23 cellular contexts compared by ENCODE assay signal in genomic region chrX:124421898-124422622, GRCh38.
DNase-seq lines count a peak whose midpoint lies in the region; ATAC-seq, FAIRE-seq and TF ChIP-seq lines count a peak whose summit lies in the region.
"Had no signal": no experiment of that assay in that cellular context is flagged by ENCODE, and none has a peak within 500 bp of the region (broad histone marks: within the 10 kb centered on the region; RNA-seq: fewer than 3 reads in every experiment).

No MANE protein-coding gene starts in this region.

- H3K27ac ChIP-seq in breast epithelium (no peak overlapping the region), RWPE1 (no peak overlapping the region), foreskin keratinocyte (no peak overlapping the region)
- H3K27ac ChIP-seq: heart left ventricle, psoas muscle, thyroid gland had no signal

- H3K36me3 Mint-ChIP-seq in MCF 10A (ENCODE audit: insufficient read depth, unreplicated experiment): no peaks in the 10 kb centered on the region

- ATAC-seq in foreskin keratinocyte: peak; percentile 76
- ATAC-seq in HG03039 (IDR thresholded peaks at IDR 0.05; ENCODE audit: unreplicated experiment): no peak
- ATAC-seq: activated CD4-positive, alpha-beta T cell treated with anti-CD3 and anti-CD28 coated beads for 36 hours; activated T-cell treated with anti-CD3 and anti-CD28 coated beads, Interleukin-2, amount 50 U/mL, for 4 hours; esophagus mucosa; heart left ventricle; psoas muscle had no signal

- H3K4me3 Mint-ChIP-seq in MCF 10A (ENCODE audit: unreplicated experiment): no peak overlapping the region
- H3K4me3 Mint-ChIP-seq: activated CD4-positive, alpha-beta T cell treated with anti-CD3 and anti-CD28 coated beads for 36 hours; activated T-cell treated with anti-CD3 and anti-CD28 coated beads, Interleukin-2, amount 50 U/mL, for 4 hours; CD4-positive, alpha-beta memory T cell; stimulated activated naive CD8-positive, alpha-beta T cell treated with anti-CD3 and anti-CD28 coated beads, Interleukin-15, Interleukin-2, amounts not matched to agents 100 ng/mL and 50 ng/mL, for 24 hours had no signal

- no peak for TF ChIP-seq CTCF in MCF 10A (IDR thresholded peaks at IDR 0.05; ENCODE audit: unreplicated experiment)
- no peak for TF ChIP-seq CTCF in breast epithelium (IDR thresholded peaks at IDR 0.05)
- no peak for TF ChIP-seq CTCF in RWPE1 (conservative IDR thresholded peaks at IDR 0.05; ENCODE audit: low read depth)
- no peak for TF ChIP-seq CTCF in foreskin keratinocyte (conservative IDR thresholded peaks at IDR 0.05)

- DNase-seq in MCF 10A (ENCODE audit: unreplicated experiment) (peak; percentile 5), breast epithelium (ENCODE audit: low spot score in 2 of 2) (no peak), RWPE1 (ENCODE audit: low spot score) (peak; percentile 0), foreskin keratinocyte (peak; percentile 16 to 42), urothelium cell line (ENCODE audit: low spot score) (peak; percentile 2), AG08396 (ENCODE audit: low spot score) (no peak), NCI-H774 (lab: John Stamatoyannopoulos, UW) (no peak)
- DNase-seq: 8988T; activated CD4-positive, alpha-beta T cell treated with anti-CD3 and anti-CD28 coated beads for 36 hours; activated T-cell treated with anti-CD3 and anti-CD28 coated beads, Interleukin-2, amount 50 U/mL, for 4 hours; CD4-positive, alpha-beta memory T cell; effector CD4-positive, alpha-beta T cell; foreskin fibroblast; GOT3; heart left ventricle; NCI-H2081 treated with DMSO at 0.1 percent for 48 hours; nucleus accumbens; psoas muscle; Right ventricle myocardium superior; thyroid gland had no signal

- no peak overlapping the region for H3K27ac Mint-ChIP-seq in MCF 10A (ENCODE audit: low read depth, unreplicated experiment)
- H3K27ac Mint-ChIP-seq: activated CD4-positive, alpha-beta T cell treated with anti-CD3 and anti-CD28 coated beads for 36 hours; stimulated activated naive CD8-positive, alpha-beta T cell treated with anti-CD3 and anti-CD28 coated beads, Interleukin-15, Interleukin-2, amounts not matched to agents 100 ng/mL and 50 ng/mL, for 24 hours had no signal

- FAIRE-seq in urothelium cell line (lab: Jason Lieb, UNC): no peak

- BruUV-seq in MCF 10A (replicated peaks; lab: Mats Ljungman, UMichigan): no TSS peak

- no peak overlapping the region for H3K4me3 ChIP-seq in breast epithelium
- H3K4me3 ChIP-seq: heart left ventricle, psoas muscle, thyroid gland had no signal

- H3K9me3 Mint-ChIP-seq in MCF 10A (ENCODE audit: unreplicated experiment): peaks cover 15% of the 10 kb centered on the region
- H3K9me3 Mint-ChIP-seq: stimulated activated naive CD8-positive, alpha-beta T cell treated with anti-CD3 and anti-CD28 coated beads, Interleukin-15, Interleukin-2, amounts not matched to agents 100 ng/mL and 50 ng/mL, for 24 hours had no signal

- no peaks in the 10 kb centered on the region for H3K9me3 ChIP-seq in breast epithelium
- H3K9me3 ChIP-seq: heart left ventricle, psoas muscle, thyroid gland had no signal

- H3K4me1 ChIP-seq in breast epithelium: no peaks in the 10 kb centered on the region
- no peaks in the 10 kb centered on the region for H3K4me1 ChIP-seq in foreskin keratinocyte
- H3K4me1 ChIP-seq: psoas muscle, thyroid gland had no signal

- POLR2A ChIA-PET in MCF 10A (lab: Yijun Ruan, JAX): no interaction called here
- POLR2A ChIA-PET in RWPE1 (lab: Yijun Ruan, JAX; ENCODE audit: low non-redundant PET): no interaction called here

- no peaks in the 10 kb centered on the region for H3K36me3 ChIP-seq in breast epithelium
- H3K36me3 ChIP-seq: heart left ventricle, thyroid gland had no signal

- CTCF ChIA-PET in MCF 10A (lab: Yijun Ruan, JAX) (interaction anchor here (0.7 to 1.5 kb wide), 5 partner anchors 8 to 709 kb away, joined by 3 to 4 read pairs (median 3); no protein-coding TSS in a partner anchor), RWPE1 (lab: Yijun Ruan, JAX) (no interaction called here)

- no peaks in the 10 kb centered on the region for H3K4me1 Mint-ChIP-seq in MCF 10A (ENCODE audit: insufficient read depth, unreplicated experiment)
- H3K4me1 Mint-ChIP-seq: activated CD4-positive, alpha-beta T cell treated with anti-CD3 and anti-CD28 coated beads for 36 hours had no signal

- intact Hi-C loops in MCF 10A (cut with micrococcal nuclease): no loop called here
- intact Hi-C loops in breast epithelium (cut with DNase I; ENCODE audit: low total_unique reads): no loop called here

- TF ChIP-seq POLR2A in breast epithelium (IDR thresholded peaks at IDR 0.05): no peak

- H3K27me3 Mint-ChIP-seq in MCF 10A (ENCODE audit: insufficient read depth, unreplicated experiment): no peaks in the 10 kb centered on the region
- H3K27me3 Mint-ChIP-seq: activated CD4-positive, alpha-beta T cell treated with anti-CD3 and anti-CD28 coated beads for 36 hours; CD4-positive, alpha-beta memory T cell; stimulated activated naive CD8-positive, alpha-beta T cell treated with anti-CD3 and anti-CD28 coated beads, Interleukin-15, Interleukin-2, amounts not matched to agents 100 ng/mL and 50 ng/mL, for 24 hours had no signal

- H3K27me3 ChIP-seq in breast epithelium (peaks cover 0 to 6% of the 10 kb centered on the region in 2 donors), foreskin keratinocyte (no peaks in the 10 kb centered on the region)
- H3K27me3 ChIP-seq: heart left ventricle, thyroid gland had no signal

Comparison
In these comparisons a context has a peak if more than half of its experiments do, and no peak if none do; other contexts are left out.
1. DNase-seq: peak in MCF 10A (single experiment), RWPE1 (single experiment), foreskin keratinocyte (2 of 2) and urothelium cell line (single experiment); none in breast epithelium (0 of 2), AG08396 (single experiment) and NCI-H774 (single experiment).